In genomic region chr12:122871851-122872785, GRCh38 we compare ENCODE assay signal across 8 cellular contexts. TPM values are rescaled to one million over a fixed set of nuclear protein-coding genes. Genes with fewer than 3 reads are reported as not detected.
DNase-seq lines count a peak whose midpoint lies in the region; ATAC-seq and TF ChIP-seq lines count a peak whose summit lies in the region.

No MANE protein-coding gene starts in this region.

- no peaks in the 10 kb centered on the region for H3K9me3 ChIP-seq in testis

- H3K27ac ChIP-seq in testis: peak overlapping the region; percentile 90 to 92

- no peaks in the 10 kb centered on the region for H3K27me3 ChIP-seq in testis

- H3K27ac Mint-ChIP-seq in naive B cell: peak overlapping the region; percentile 72 to 98 (median 92)

- WGBS in testis, 2 donors: 27 to 38% methylated on average over 23 of the region's 23 CpGs

- peaks cover 64 to 86% (median 84%) of the 10 kb centered on the region in 3 donors for H3K4me1 Mint-ChIP-seq in naive B cell

- ATAC-seq in naive B cell (ENCODE audit: low read depth in 2 of 2): peak; percentile 74 to 81
- ATAC-seq in GM18861 (IDR thresholded peaks at IDR 0.05; ENCODE audit: unreplicated experiment): no peak

- peaks cover 78% of the 10 kb centered on the region for H3K4me1 ChIP-seq in testis

- peaks cover 0 to 9% of the 10 kb centered on the region in 2 donors for H3K36me3 Mint-ChIP-seq in naive B cell

- TF ChIP-seq CTCF in testis (IDR thresholded peaks at IDR 0.05): no peak

- intact Hi-C loops in testis (cut with DNase I; ENCODE audit: low total_unique reads): no loop called here

- peak; percentile 83 for DNase-seq in activated effector memory CD4-positive, alpha-beta T cell treated with anti-CD3 and anti-CD28 coated beads, Interleukin-2, amount 50 U/mL, for 16 hours
- DNase-seq in activated effector memory CD4-positive, alpha-beta T cell treated with Interleukin-2 at 50 U/mL for 16 hours: no peak
- DNase-seq in NCI-H2196 treated with DMSO at 0.1 percent for 48 hours (lab: John Stamatoyannopoulos, UW; ENCODE audit: unreplicated experiment) (peak; percentile 70), fibroblast of gingiva (ENCODE audit: low read depth) (peak; percentile 83), naive B cell (peak; percentile 74), testis (peak; percentile 70)
- DNase-seq in activated CD8-positive, alpha-beta memory T cell treated with anti-CD3 and anti-CD28 coated beads, Interleukin-2, amount 50 U/mL, for 48 hours: peak; percentile 79

- H3K27me3 Mint-ChIP-seq in naive B cell: no peaks in the 10 kb centered on the region

- peak overlapping the region; percentile 82 to 97 (median 90) for H3K4me3 Mint-ChIP-seq in naive B cell

- H3K36me3 ChIP-seq in testis (ENCODE audit: low read depth, missing control alignments): no peaks in the 10 kb centered on the region

- no peaks in the 10 kb centered on the region for H3K9me3 Mint-ChIP-seq in naive B cell

- peak overlapping the region in 1 of 2 donors; percentile 1 for H3K4me3 ChIP-seq in testis

- TF ChIP-seq POLR2A in testis (IDR thresholded peaks at IDR 0.05): no peak

RNA-seq across cellular contexts. Expression of gene VPS37B, which starts 23.8 kb away (rescaled TPM):
- polyA plus RNA-seq in naive B cell (ENCODE audit: low read depth in 6 of 6): 10 to 100 TPM; 43.4 to 60.9 (median 52.2) TPM
- total RNA-seq in testis: 10 to 100 TPM; 75.8 to 90.1 TPM
- 38.0 TPM for polyA plus RNA-seq in testis (ENCODE audit: insufficient read depth, low read depth, low replicate concordance)

RNA-seq across cellular contexts. Expression of gene HIP1R, which starts 36.9 kb away (rescaled TPM):
- 10 to 100 TPM; 33.8 to 91.3 (median 38.4) TPM for polyA plus RNA-seq in naive B cell (ENCODE audit: low read depth in 6 of 6)
- total RNA-seq in testis: 10 to 100 TPM; 34.3 to 41.7 TPM
- polyA plus RNA-seq in testis (ENCODE audit: insufficient read depth, low read depth, low replicate concordance): 20.1 TPM
